ENCODE assay signal across 8 cellular contexts in the genomic region with DNA sequence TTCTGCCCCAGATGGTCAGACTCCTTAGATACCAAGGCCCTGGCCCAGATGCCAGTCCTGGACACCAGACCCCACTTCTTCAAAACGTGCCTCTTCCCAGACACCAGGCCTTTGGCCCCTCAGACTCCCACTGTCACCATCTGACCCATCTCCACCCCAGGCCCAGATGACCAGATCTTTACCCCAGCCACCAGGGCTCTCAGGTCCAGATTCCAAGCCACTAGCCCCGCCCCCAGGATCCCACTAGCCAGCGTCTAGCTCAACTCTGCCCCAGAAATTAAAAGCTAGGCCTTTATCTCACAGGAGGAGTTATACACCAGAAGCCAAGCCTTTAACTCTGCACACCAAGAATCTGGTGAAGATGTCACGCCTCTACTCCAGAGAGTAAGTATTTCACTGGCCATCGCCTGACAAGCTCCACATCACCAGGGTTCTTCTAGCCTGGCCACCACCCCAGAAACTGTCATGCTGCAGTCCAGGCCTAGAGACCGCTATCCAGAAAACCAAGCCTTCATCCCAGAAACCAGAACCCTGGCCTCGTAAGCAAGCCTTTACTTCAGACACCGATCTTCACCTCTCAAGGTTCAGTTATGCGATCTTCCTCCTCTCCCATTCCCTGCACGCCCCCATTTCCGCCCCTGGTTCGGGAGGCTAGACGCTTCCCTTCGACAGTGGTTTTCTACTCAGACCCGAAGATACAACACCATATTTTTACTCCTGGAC. TPM values are rescaled to one million over a fixed set of nuclear protein-coding genes. Genes with fewer than 3 reads are reported as not detected.
DNase-seq lines count a peak whose midpoint lies in the region; ATAC-seq and TF ChIP-seq lines count a peak whose summit lies in the region.

No MANE protein-coding gene starts in this region.

- peak overlapping the region; percentile 75 to 96 for H3K4me3 ChIP-seq in left lung
- H3K4me3 ChIP-seq in thymus (ENCODE audit: low read length), result peak overlapping the region; percentile 82

- no peak for TF ChIP-seq CTCF in left lung (IDR thresholded peaks at IDR 0.05)

- no peaks in the 10 kb centered on the region for H3K9me3 ChIP-seq in left lung
- no peaks in the 10 kb centered on the region for H3K9me3 ChIP-seq in thymus (ENCODE audit: control insufficient read depth)

- ATAC-seq in left lung (no peak), HG02885 (IDR thresholded peaks at IDR 0.05; ENCODE audit: poor library complexity, unreplicated experiment) (no peak), HG03175 (IDR thresholded peaks at IDR 0.05; ENCODE audit: unreplicated experiment) (no peak)

- peaks cover 26% of the 10 kb centered on the region for H3K36me3 Mint-ChIP-seq in activated CD4-positive, alpha-beta T cell treated with anti-CD3 and anti-CD28 coated beads, Interleukin-2, amount 10 ng/mL, durations not matched to agents 24 days and 14 days (ENCODE audit: low read depth)

- H3K27me3 ChIP-seq in left lung (no peaks in the 10 kb centered on the region), thymus (ENCODE audit: control insufficient read depth, insufficient read depth) (no peaks in the 10 kb centered on the region)

- H3K9me3 Mint-ChIP-seq in activated CD4-positive, alpha-beta T cell treated with anti-CD3 and anti-CD28 coated beads, Interleukin-2, amount 10 ng/mL, durations not matched to agents 24 days and 14 days, result no peaks in the 10 kb centered on the region

- no peaks in the 10 kb centered on the region for H3K27me3 Mint-ChIP-seq in activated CD4-positive, alpha-beta T cell treated with anti-CD3 and anti-CD28 coated beads, Interleukin-2, amount 10 ng/mL, durations not matched to agents 24 days and 14 days

- H3K36me3 ChIP-seq in left lung (peaks cover 0 to 49% of the 10 kb centered on the region in 2 donors), thymus (ENCODE audit: control insufficient read depth, insufficient read depth) (peaks cover 56% of the 10 kb centered on the region)

- peaks cover 31% of the 10 kb centered on the region for H3K4me1 Mint-ChIP-seq in activated CD4-positive, alpha-beta T cell treated with anti-CD3 and anti-CD28 coated beads, Interleukin-2, amount 10 ng/mL, durations not matched to agents 24 days and 14 days

- H3K4me1 ChIP-seq in left lung (peaks cover 14 to 33% of the 10 kb centered on the region in 2 donors), thymus (ENCODE audit: control insufficient read depth, insufficient read depth, low read length) (peaks cover 23% of the 10 kb centered on the region)

- intact Hi-C loops in activated CD4-positive, alpha-beta T cell treated with anti-CD3 and anti-CD28 coated beads, Interleukin-2, amount 10 ng/mL, durations not matched to agents 24 days and 14 days (cut with micrococcal nuclease), result loop anchor here (1.0 to 5.0 kb wide), 3 partner anchors 52 to 891 kb away; partner anchors contain the start of genes GPR108, PNPLA6, TRAPPC5 and TRIP10
- intact Hi-C loops in left lung (cut with DNase I), result no loop called here

- peak overlapping the region; percentile 75 for H3K27ac ChIP-seq in angular gyrus (ENCODE audit: low read depth, low read length)
- peak overlapping the region; percentile 41 to 86 for H3K27ac ChIP-seq in left lung
- H3K27ac ChIP-seq in thymus (ENCODE audit: low read depth), result peak overlapping the region; percentile 66

- WGBS in thymus, result 8% methylated on average over 15 of the region's 15 CpGs

- peak overlapping the region; percentile 98 for H3K27ac Mint-ChIP-seq in activated CD4-positive, alpha-beta T cell treated with anti-CD3 and anti-CD28 coated beads, Interleukin-2, amount 10 ng/mL, durations not matched to agents 24 days and 14 days

- DNase-seq in activated CD4-positive, alpha-beta T cell treated with anti-CD3 and anti-CD28 coated beads, Interleukin-2, amount 10 ng/mL, durations not matched to agents 24 days and 14 days, result no peak
- DNase-seq in activated CD4-positive, alpha-beta T cell treated with anti-CD3 and anti-CD28 coated beads for 4 hours, result no peak
- no peak for DNase-seq in left lung
- DNase-seq in GM03348 (ENCODE audit: low spot score), result no peak

- H3K4me3 Mint-ChIP-seq in activated CD4-positive, alpha-beta T cell treated with anti-CD3 and anti-CD28 coated beads, Interleukin-2, amount 10 ng/mL, durations not matched to agents 24 days and 14 days, result peak overlapping the region; percentile 94

RNA-seq across cellular contexts. Expression of gene XAB2, which starts 0.6 kb away (rescaled TPM):
- 51.0 and 51.6 TPM in 2 replicates for total RNA-seq in activated CD4-positive, alpha-beta T cell treated with anti-CD3 and anti-CD28 coated beads, Interleukin-2, amount 10 ng/mL, durations not matched to agents 24 days and 14 days
- 10 to 100 TPM; 32.8 to 33.7 TPM for total RNA-seq in left lung
- 60.6 TPM for polyA plus RNA-seq in thymus

RNA-seq across cellular contexts. Expression of gene PET100, which starts 0.8 kb away (rescaled TPM):
- 99.2 and 110 TPM in 2 replicates for total RNA-seq in activated CD4-positive, alpha-beta T cell treated with anti-CD3 and anti-CD28 coated beads, Interleukin-2, amount 10 ng/mL, durations not matched to agents 24 days and 14 days
- total RNA-seq in left lung, result 10 to 100 TPM; 92.6 to 98.6 TPM
- 216 TPM for polyA plus RNA-seq in thymus

RNA-seq across cellular contexts. Expression of gene PCP2, which starts 4.8 kb away (rescaled TPM):
- total RNA-seq in activated CD4-positive, alpha-beta T cell treated with anti-CD3 and anti-CD28 coated beads, Interleukin-2, amount 10 ng/mL, durations not matched to agents 24 days and 14 days, result 1.3 and 1.5 TPM in 2 replicates
- 1 to 10 TPM; 1.6 to 1.8 TPM for total RNA-seq in left lung
- 9.4 TPM for polyA plus RNA-seq in thymus

RNA-seq across cellular contexts. Expression of gene STXBP2, which starts 8.2 kb away (rescaled TPM):
- total RNA-seq in activated CD4-positive, alpha-beta T cell treated with anti-CD3 and anti-CD28 coated beads, Interleukin-2, amount 10 ng/mL, durations not matched to agents 24 days and 14 days, result 83.4 and 84.3 TPM in 2 replicates
- total RNA-seq in left lung, result 100 to 1,000 TPM; 153 to 277 TPM
- 140 TPM for polyA plus RNA-seq in thymus

RNA-seq across cellular contexts. Expression of gene CAMSAP3, which starts 33.1 kb away (rescaled TPM):
- total RNA-seq in activated CD4-positive, alpha-beta T cell treated with anti-CD3 and anti-CD28 coated beads, Interleukin-2, amount 10 ng/mL, durations not matched to agents 24 days and 14 days, result 0.09 and 0.69 TPM in 2 replicates
- 10 to 100 TPM; 20.5 to 22.3 TPM for total RNA-seq in left lung
- 2.5 TPM for polyA plus RNA-seq in thymus
